Comparison of ENCODE assay signal across 1 cellular context in the genomic region with DNA sequence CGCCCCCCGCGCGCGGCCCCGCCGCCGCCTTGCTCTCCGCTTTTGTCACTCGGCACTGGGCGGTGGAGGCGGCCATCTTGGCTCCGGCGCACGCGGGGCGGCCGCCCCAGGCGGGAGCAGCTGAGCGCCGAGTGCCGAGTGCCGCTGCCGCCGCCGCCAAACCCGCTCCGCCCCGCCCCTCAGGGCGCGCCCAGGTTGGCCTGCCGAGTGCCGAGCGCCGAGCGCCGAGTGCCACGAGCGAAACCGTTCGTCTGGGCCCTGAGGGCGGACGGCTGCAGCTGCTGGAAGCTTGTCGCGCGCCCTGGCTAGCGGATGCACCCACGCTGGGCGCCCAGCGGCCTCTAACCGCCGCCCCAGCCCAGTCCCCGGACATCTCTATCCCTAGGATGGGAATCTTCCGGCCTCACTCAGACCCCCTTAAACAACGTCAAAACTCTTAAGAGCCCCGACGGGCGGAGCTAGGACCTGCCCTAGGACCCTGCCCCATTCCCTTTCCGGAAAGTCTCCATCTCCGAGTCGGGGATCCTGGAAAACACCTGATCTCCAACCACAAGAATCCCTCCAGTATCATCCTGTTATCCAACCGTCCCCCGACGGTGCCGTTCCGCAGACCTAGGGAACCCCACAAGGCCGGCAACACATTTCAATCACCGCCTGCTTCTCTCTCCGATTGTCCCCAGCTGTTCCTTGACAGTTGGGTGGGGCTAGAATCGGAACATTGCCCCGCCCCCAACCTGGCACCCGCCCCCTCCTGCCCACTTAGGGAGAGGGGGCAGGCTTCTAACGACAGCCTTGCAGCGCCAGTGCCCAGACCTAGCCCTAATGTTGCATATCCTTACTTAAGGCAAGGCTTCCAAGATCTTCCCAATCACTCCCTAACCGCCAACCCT.
TF ChIP-seq lines count a peak whose summit lies in the region.

No MANE protein-coding gene starts in this region.

TF ChIP-seq in IMR-90, 13 proteins besides CTCF, POLR2A, EP300 and RAD21:
- TF ChIP-seq CHD1 (IDR thresholded peaks at IDR 0.05; ENCODE audit: low read depth, low read length) (no peak), MAZ (IDR thresholded peaks at IDR 0.05; ENCODE audit: borderline replicate concordance, low read depth, low read length) (peak; percentile 99), RCOR1 (IDR thresholded peaks at IDR 0.05; ENCODE audit: insufficient replicate concordance, low read length) (no peak), FOS (IDR thresholded peaks at IDR 0.05; ENCODE audit: low read depth, low read length) (no peak), BHLHE40 (IDR thresholded peaks at IDR 0.05; ENCODE audit: low read depth, low read length) (peak; percentile 73), RFX5 (IDR thresholded peaks at IDR 0.05; ENCODE audit: low read depth, low read length) (no peak), SMC3 (IDR thresholded peaks at IDR 0.05; ENCODE audit: low read depth, low read length) (peak; percentile 30; the same call in 1 of the 2 replicates), MAFK (IDR thresholded peaks at IDR 0.05; ENCODE audit: low read depth, low read length) (no peak), USF2 (IDR thresholded peaks at IDR 0.05; ENCODE audit: low read depth, low read length) (peak; percentile 68), MXI1 (IDR thresholded peaks at IDR 0.05; ENCODE audit: borderline replicate concordance, low read depth, low read length) (peak; percentile 97)
